In the genomic region with DNA sequence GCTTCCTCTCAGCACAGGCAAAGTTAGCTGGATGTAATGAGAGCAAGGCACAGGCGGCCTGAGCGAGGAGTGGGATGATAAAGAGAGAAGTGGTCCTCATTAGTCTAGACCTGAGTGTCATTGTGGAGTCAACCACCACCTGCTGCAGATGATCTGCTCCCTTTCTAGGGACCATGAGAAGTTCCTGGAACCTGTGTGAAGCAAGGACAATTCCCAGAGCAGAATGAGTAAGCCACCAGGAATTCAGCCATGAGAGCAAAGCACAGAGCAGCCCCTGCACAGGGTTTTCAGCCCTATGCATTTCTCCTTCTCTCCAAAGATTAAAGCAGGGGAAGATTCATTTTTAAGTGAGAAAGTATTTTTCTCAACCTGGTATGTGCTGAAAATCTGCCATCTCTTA, we compare ENCODE assay signal across 21 cellular contexts.
A peak's percentile ranks its signal among the peaks of the same experiment; 100 is the strongest.
DNase-seq lines count a peak whose midpoint lies in the region; ATAC-seq, FAIRE-seq and TF ChIP-seq lines count a peak whose summit lies in the region.
"Had no signal": no experiment of that assay in that cellular context is flagged by ENCODE, and none has a peak within 500 bp of the region (broad histone marks: within the 10 kb centered on the region; RNA-seq: fewer than 3 reads in every experiment).

No MANE protein-coding gene starts in this region.

- ATAC-seq in left lung (peak; percentile 44), HG03439 (IDR thresholded peaks at IDR 0.05; ENCODE audit: unreplicated experiment) (no peak)
- ATAC-seq: heart left ventricle; mucosa of descending colon; stimulated activated memory B cell treated with anti-CD40 and anti-IgM and Interleukin-4, amounts not matched to agents 10 μg/mL and 1 μg/mL and 100 μg/mL, for 72 hours had no signal

- H3K4me1 Mint-ChIP-seq in chondrocyte (ENCODE audit: low read depth), result peaks cover 7% of the 10 kb centered on the region
- H3K4me1 Mint-ChIP-seq: activated naive CD8-positive, alpha-beta T cell treated with anti-CD3 and anti-CD28 coated beads for 36 hours; stimulated activated memory B cell treated with anti-CD40 and anti-IgM and Interleukin-4, amounts not matched to agents 10 μg/mL and 1 μg/mL and 100 μg/mL, for 72 hours had no signal

- DNase-seq in AG20443 (ENCODE audit: low spot score) (peak; percentile 44), LoVo (ENCODE audit: low spot score) (peak; percentile 31), bronchial epithelial cell (ENCODE audit: low read depth) (peak; percentile 13), left lung (peak in 1 of 2 donors; percentile 28), chondrocyte (ENCODE audit: low spot score) (no peak), NCI-H1092 (lab: John Stamatoyannopoulos, UW) (no peak)
- no peak for DNase-seq in stimulated activated CD4-positive, alpha-beta T cell treated with anti-CD3 and anti-CD28 coated beads, Interleukin-12 subunit alpha, Interleukin-12 subunit beta, amount 100 ng/mL, for 4 hours
- DNase-seq: activated naive CD8-positive, alpha-beta T cell treated with anti-CD3 and anti-CD28 coated beads for 36 hours; activated T-cell treated with anti-CD3 and anti-CD28 coated beads, Interleukin-2, amount 50 U/mL, for 24 hours; COR-L47; heart left ventricle; kidney; mucosa of descending colon; NCI-H2081; NCI-H510A treated with DMSO at 0.1 percent for 48 hours had no signal

- no peak overlapping the region for H3K4me3 ChIP-seq in bronchial epithelial cell (ENCODE audit: low read depth, low read length)
- no peak overlapping the region for H3K4me3 ChIP-seq in left lung
- H3K4me3 ChIP-seq: heart left ventricle, mucosa of descending colon, tibial nerve had no signal

- TF ChIP-seq CTCF in bronchial epithelial cell (IDR thresholded peaks at IDR 0.05; ENCODE audit: insufficient read depth, low read length, severe bottlenecking) (no peak), left lung (IDR thresholded peaks at IDR 0.05) (no peak), chondrocyte (IDR thresholded peaks at IDR 0.05) (no peak)

- H3K36me3 ChIP-seq in bronchial epithelial cell (ENCODE audit: control insufficient read depth, insufficient read depth, low read length), result no peaks in the 10 kb centered on the region
- H3K36me3 ChIP-seq in left lung, result no peaks in the 10 kb centered on the region
- H3K36me3 ChIP-seq: heart left ventricle, tibial nerve had no signal

- no peaks in the 10 kb centered on the region for H3K36me3 Mint-ChIP-seq in chondrocyte (ENCODE audit: low read depth)
- H3K36me3 Mint-ChIP-seq: activated naive CD8-positive, alpha-beta T cell treated with anti-CD3 and anti-CD28 coated beads for 36 hours; stimulated activated memory B cell treated with anti-CD40 and anti-IgM and Interleukin-4, amounts not matched to agents 10 μg/mL and 1 μg/mL and 100 μg/mL, for 72 hours had no signal

- H3K9me3 Mint-ChIP-seq in chondrocyte (ENCODE audit: low read depth), result no peaks in the 10 kb centered on the region
- H3K9me3 Mint-ChIP-seq: activated naive CD8-positive, alpha-beta T cell treated with anti-CD3 and anti-CD28 coated beads for 36 hours; activated T-cell treated with anti-CD3 and anti-CD28 coated beads, Interleukin-2, amount 50 U/mL, for 24 hours; stimulated activated memory B cell treated with anti-CD40 and anti-IgM and Interleukin-4, amounts not matched to agents 10 μg/mL and 1 μg/mL and 100 μg/mL, for 72 hours had no signal

- H3K27ac ChIP-seq in left lung, result no peak overlapping the region
- H3K27ac ChIP-seq: epithelial cell of prostate, heart left ventricle, tibial nerve had no signal

- H3K4me1 ChIP-seq in left lung, result no peaks in the 10 kb centered on the region
- H3K4me1 ChIP-seq: tibial nerve had no signal

- H3K27me3 ChIP-seq in bronchial epithelial cell (ENCODE audit: control insufficient read depth, insufficient read depth, low read length) (no peaks in the 10 kb centered on the region), left lung (no peaks in the 10 kb centered on the region)
- H3K27me3 ChIP-seq: heart left ventricle, tibial nerve had no signal

- H3K27me3 Mint-ChIP-seq in chondrocyte (ENCODE audit: low read depth), result no peaks in the 10 kb centered on the region
- H3K27me3 Mint-ChIP-seq: activated naive CD8-positive, alpha-beta T cell treated with anti-CD3 and anti-CD28 coated beads for 36 hours; stimulated activated memory B cell treated with anti-CD40 and anti-IgM and Interleukin-4, amounts not matched to agents 10 μg/mL and 1 μg/mL and 100 μg/mL, for 72 hours had no signal

- H3K9me3 ChIP-seq in left lung, result no peaks in the 10 kb centered on the region
- H3K9me3 ChIP-seq: heart left ventricle, mucosa of descending colon, tibial nerve had no signal

- no peak overlapping the region for H3K27ac Mint-ChIP-seq in chondrocyte (ENCODE audit: unreplicated experiment)
- H3K27ac Mint-ChIP-seq: activated naive CD8-positive, alpha-beta T cell treated with anti-CD3 and anti-CD28 coated beads for 36 hours; activated T-cell treated with anti-CD3 and anti-CD28 coated beads, Interleukin-2, amount 50 U/mL, for 24 hours; stimulated activated memory B cell treated with anti-CD40 and anti-IgM and Interleukin-4, amounts not matched to agents 10 μg/mL and 1 μg/mL and 100 μg/mL, for 72 hours had no signal

- no peak overlapping the region for H3K4me3 Mint-ChIP-seq in chondrocyte (ENCODE audit: unreplicated experiment)
- H3K4me3 Mint-ChIP-seq: activated naive CD8-positive, alpha-beta T cell treated with anti-CD3 and anti-CD28 coated beads for 36 hours; activated T-cell treated with anti-CD3 and anti-CD28 coated beads, Interleukin-2, amount 50 U/mL, for 24 hours; stimulated activated memory B cell treated with anti-CD40 and anti-IgM and Interleukin-4, amounts not matched to agents 10 μg/mL and 1 μg/mL and 100 μg/mL, for 72 hours had no signal

- intact Hi-C loops in left lung (cut with DNase I), result no loop called here

- no peak for FAIRE-seq in bronchial epithelial cell (lab: Jason Lieb, UNC)
- FAIRE-seq: colon, GM18507, kidney had no signal

Comparison
In these comparisons a context has a peak if more than half of its experiments do, and no peak if none do; other contexts are left out.
1. DNase-seq: peak in AG20443 (single experiment), LoVo (single experiment) and bronchial epithelial cell (single experiment); none in chondrocyte (single experiment), NCI-H1092 (single experiment) and stimulated activated CD4-positive, alpha-beta T cell treated with anti-CD3 and anti-CD28 coated beads, Interleukin-12 subunit alpha, Interleukin-12 subunit beta, amount 100 ng/mL, for 4 hours (single experiment).